ENCODE assay signal across 8 cellular contexts in the genomic region with DNA sequence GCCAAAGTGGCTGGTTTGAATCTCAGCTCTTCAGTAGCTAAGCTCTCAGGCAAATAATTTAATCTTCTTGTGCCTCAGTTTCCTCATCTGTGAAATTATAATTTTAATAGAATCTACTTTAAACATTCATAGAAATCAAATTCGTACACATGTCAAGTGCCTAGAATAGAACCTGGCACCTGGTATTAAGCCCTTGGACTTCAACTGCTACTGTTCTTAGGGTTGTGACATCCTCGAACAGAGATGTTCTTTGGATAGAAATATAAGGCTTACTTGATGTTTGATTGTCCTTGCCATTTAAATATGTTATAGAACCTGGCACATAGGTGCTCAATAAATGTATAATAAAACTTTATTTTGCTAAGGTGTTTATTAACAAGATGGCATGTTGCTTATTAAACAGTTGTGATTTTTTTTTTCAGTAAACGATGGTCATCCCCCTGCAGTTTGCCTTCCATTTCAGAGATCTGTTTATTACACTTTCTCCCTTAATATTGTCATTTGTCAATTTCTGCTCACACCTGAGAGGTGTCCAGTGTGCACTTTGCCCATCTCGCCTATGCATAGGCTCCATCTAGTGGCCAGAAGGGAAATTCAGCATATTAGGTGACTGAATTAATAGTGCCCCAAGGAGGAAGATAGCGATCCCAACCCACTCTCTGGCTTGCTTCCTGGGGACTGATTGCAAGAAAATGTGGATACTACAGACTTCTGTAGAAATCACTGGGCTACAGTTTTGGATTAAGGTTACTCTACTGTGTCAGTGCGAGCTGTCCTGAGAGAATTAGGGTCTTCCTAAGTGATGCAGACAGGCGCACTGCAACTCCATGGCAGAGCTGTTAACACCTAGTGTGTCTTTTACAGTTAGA. TPM values are rescaled to one million over a fixed set of nuclear protein-coding genes. Genes with fewer than 3 reads are reported as not detected.
DNase-seq lines count a peak whose midpoint lies in the region; ATAC-seq and TF ChIP-seq lines count a peak whose summit lies in the region.

No MANE protein-coding gene starts in this region.

- peaks cover 0 to 8% of the 10 kb centered on the region in 2 donors for H3K4me1 Mint-ChIP-seq in effector memory CD8-positive, alpha-beta T cell (ENCODE audit: low read depth in 2 of 2)
- H3K4me1 Mint-ChIP-seq in activated T-helper 2 cell treated with anti-CD3 and anti-CD28 coated beads, Interferon-gamma antibody, Interleukin-2, Interleukin-4, amounts not matched to agents 10 μg/mL and 5 μg/mL and 100 μg/mL, durations not matched to agents 14 hours and 24 hours and 36 hours (ENCODE audit: low read depth), result peaks cover 10% of the 10 kb centered on the region

- peak; percentile 12 for DNase-seq in stimulated activated CD4-positive, alpha-beta T cell treated with anti-CD3 and anti-CD28 coated beads, Interleukin-12 subunit alpha, Interleukin-12 subunit beta, amount 100 ng/mL, for 4 hours
- no peak for DNase-seq in stimulated activated CD4-positive, alpha-beta T cell treated with anti-CD3 and anti-CD28 coated beads, Interleukin-2, amount 100 ng/mL, for 48 hours
- DNase-seq in HT1080 (ENCODE audit: low read depth), result peak; percentile 44
- peak; percentile 22 for DNase-seq in SHP77 treated with DMSO at 0.1 percent for 48 hours (lab: John Stamatoyannopoulos, UW)
- peak; percentile 18 to 32 (median 22) for DNase-seq in effector memory CD8-positive, alpha-beta T cell
- peak in 1 of 3 donors; percentile 72 for DNase-seq in mucosa of descending colon
- no peak for DNase-seq in activated T-helper 2 cell treated with anti-CD3 and anti-CD28 coated beads, Interferon-gamma antibody, Interleukin-2, Interleukin-4, amounts not matched to agents 10 μg/mL and 5 μg/mL and 100 μg/mL, durations not matched to agents 14 hours and 24 hours and 36 hours (ENCODE audit: low spot score)

- intact Hi-C loops in mucosa of descending colon (cut with DNase I, micrococcal nuclease), result no loop called here
- intact Hi-C loops in activated T-helper 2 cell treated with anti-CD3 and anti-CD28 coated beads, Interferon-gamma antibody, Interleukin-2, Interleukin-4, amounts not matched to agents 10 μg/mL and 5 μg/mL and 100 μg/mL, durations not matched to agents 14 hours and 24 hours and 36 hours (cut with micrococcal nuclease), result loop anchor here (1.0 to 5.0 kb wide), 3 partner anchors 8 to 217 kb away; no protein-coding TSS in a partner anchor

- H3K9me3 Mint-ChIP-seq in effector memory CD8-positive, alpha-beta T cell, result no peaks in the 10 kb centered on the region
- no peaks in the 10 kb centered on the region for H3K9me3 Mint-ChIP-seq in activated T-helper 2 cell treated with anti-CD3 and anti-CD28 coated beads, Interferon-gamma antibody, Interleukin-2, Interleukin-4, amounts not matched to agents 10 μg/mL and 5 μg/mL and 100 μg/mL, durations not matched to agents 14 hours and 24 hours and 36 hours

- no peak overlapping the region for H3K4me3 ChIP-seq in mucosa of descending colon

- H3K4me3 Mint-ChIP-seq in effector memory CD8-positive, alpha-beta T cell, result no peak overlapping the region
- H3K4me3 Mint-ChIP-seq in activated T-helper 2 cell treated with anti-CD3 and anti-CD28 coated beads, Interferon-gamma antibody, Interleukin-2, Interleukin-4, amounts not matched to agents 10 μg/mL and 5 μg/mL and 100 μg/mL, durations not matched to agents 14 hours and 24 hours and 36 hours (ENCODE audit: low read depth), result no peak overlapping the region

- H3K36me3 ChIP-seq in mucosa of descending colon (ENCODE audit: low read depth), result no peaks in the 10 kb centered on the region

- peaks cover 4% of the 10 kb centered on the region for H3K36me3 Mint-ChIP-seq in effector memory CD8-positive, alpha-beta T cell (ENCODE audit: insufficient read depth)
- no peaks in the 10 kb centered on the region for H3K36me3 Mint-ChIP-seq in activated T-helper 2 cell treated with anti-CD3 and anti-CD28 coated beads, Interferon-gamma antibody, Interleukin-2, Interleukin-4, amounts not matched to agents 10 μg/mL and 5 μg/mL and 100 μg/mL, durations not matched to agents 14 hours and 24 hours and 36 hours (ENCODE audit: low read depth)

- peak; percentile 61 for TF ChIP-seq CTCF in mucosa of descending colon (IDR thresholded peaks at IDR 0.05)

- H3K27ac Mint-ChIP-seq in effector memory CD8-positive, alpha-beta T cell, result no peak overlapping the region
- H3K27ac Mint-ChIP-seq in activated T-helper 2 cell treated with anti-CD3 and anti-CD28 coated beads, Interferon-gamma antibody, Interleukin-2, Interleukin-4, amounts not matched to agents 10 μg/mL and 5 μg/mL and 100 μg/mL, durations not matched to agents 14 hours and 24 hours and 36 hours, result no peak overlapping the region

- peaks cover 50 to 52% of the 10 kb centered on the region in 2 donors for H3K27me3 Mint-ChIP-seq in effector memory CD8-positive, alpha-beta T cell
- H3K27me3 Mint-ChIP-seq in activated T-helper 2 cell treated with anti-CD3 and anti-CD28 coated beads, Interferon-gamma antibody, Interleukin-2, Interleukin-4, amounts not matched to agents 10 μg/mL and 5 μg/mL and 100 μg/mL, durations not matched to agents 14 hours and 24 hours and 36 hours (ENCODE audit: low read depth), result peaks cover 14% of the 10 kb centered on the region

- H3K4me1 ChIP-seq in mucosa of descending colon (ENCODE audit: low read depth), result peaks cover 2% of the 10 kb centered on the region

- ATAC-seq in GM21528 (IDR thresholded peaks at IDR 0.05; ENCODE audit: low FRiP score, unreplicated experiment) (peak; percentile 91), mucosa of descending colon (peak; percentile 84)
- peak; percentile 66 for ATAC-seq in effector memory CD8-positive, alpha-beta T cell (replicated peaks)

- H3K9me3 ChIP-seq in mucosa of descending colon, result no peaks in the 10 kb centered on the region

RNA-seq across cellular contexts. Expression of a gene that starts 10.7 kb away (rescaled TPM):
- 9.0 and 13.4 TPM in 2 replicates for total RNA-seq in HT1080 (2014; rRNA removed; shearing (Covaris generic))
- 10.1 and 13.0 TPM in 2 replicates for polyA plus RNA-seq in HT1080 (2015; cell fraction: cytosol; rRNA removed)
- 26.9 and 29.7 TPM in 2 replicates for polyA plus RNA-seq in HT1080 (2015; cell fraction: nucleus; rRNA removed)
- 10 to 100 TPM; 34.7 to 65.2 (median 47.7) TPM for total RNA-seq in mucosa of descending colon
- 31.1 and 46.2 TPM in 2 replicates for total RNA-seq in activated T-helper 2 cell treated with anti-CD3 and anti-CD28 coated beads, Interferon-gamma antibody, Interleukin-2, Interleukin-4, amounts not matched to agents 10 μg/mL and 5 μg/mL and 100 μg/mL, durations not matched to agents 14 hours and 24 hours and 36 hours

Comparison
In these comparisons a context has a peak if more than half of its experiments do, and no peak if none do; other contexts are left out.
1. DNase-seq: peak in stimulated activated CD4-positive, alpha-beta T cell treated with anti-CD3 and anti-CD28 coated beads, Interleukin-12 subunit alpha, Interleukin-12 subunit beta, amount 100 ng/mL, for 4 hours (single experiment), HT1080 (single experiment), SHP77 treated with DMSO at 0.1 percent for 48 hours (single experiment) and effector memory CD8-positive, alpha-beta T cell (3 of 3); none in stimulated activated CD4-positive, alpha-beta T cell treated with anti-CD3 and anti-CD28 coated beads, Interleukin-2, amount 100 ng/mL, for 48 hours (0 of 2) and activated T-helper 2 cell treated with anti-CD3 and anti-CD28 coated beads, Interferon-gamma antibody, Interleukin-2, Interleukin-4, amounts not matched to agents 10 μg/mL and 5 μg/mL and 100 μg/mL, durations not matched to agents 14 hours and 24 hours and 36 hours (single experiment).
2. Peak in every context shown above with its lines, with median percentiles within 50 percentile points of each other: ATAC-seq.